ENCODE assay signal across 26 cellular contexts in the genomic region with DNA sequence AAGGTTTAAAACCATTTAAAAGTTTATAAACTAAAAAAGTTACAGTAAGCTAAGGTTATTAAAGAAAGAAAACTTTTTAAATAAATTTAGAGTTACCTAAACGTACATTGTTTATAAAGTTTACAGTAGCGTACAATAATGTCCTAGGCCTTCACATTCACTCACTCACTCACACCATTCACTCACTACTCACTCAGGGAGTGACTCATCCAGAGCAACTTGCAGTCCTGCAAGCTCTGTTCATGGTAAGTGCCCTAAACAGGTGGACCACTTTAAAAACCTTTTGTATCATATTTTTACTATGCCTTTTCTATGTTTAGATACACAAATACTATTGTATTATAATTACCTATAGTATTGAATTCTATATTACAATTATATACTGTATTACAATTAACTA.
DNase-seq lines count a peak whose midpoint lies in the region; ATAC-seq and TF ChIP-seq lines count a peak whose summit lies in the region.
"Had no signal": no experiment of that assay in that cellular context is flagged by ENCODE, and none has a peak within 500 bp of the region (broad histone marks: within the 10 kb centered on the region; RNA-seq: fewer than 3 reads in every experiment).

No MANE protein-coding gene starts in this region.

- H3K4me1 ChIP-seq in GM23248 (ENCODE audit: insufficient read depth), result no peaks in the 10 kb centered on the region
- H3K4me1 ChIP-seq: Caco-2, colonic mucosa, parathyroid adenoma had no signal

- H2AFZ ChIP-seq in GM23248, result no peak overlapping the region
- H2AFZ ChIP-seq: parathyroid adenoma had no signal

- in situ Hi-C loops in GM23248 (cut with MboI), result no loop called here

- no peaks in the 10 kb centered on the region for H3K79me2 ChIP-seq in GM23248 (ENCODE audit: insufficient read depth)
- H3K79me2 ChIP-seq: parathyroid adenoma had no signal

- ATAC-seq in HG02973 (IDR thresholded peaks at IDR 0.05; ENCODE audit: unreplicated experiment) (no peak), HG02678 (IDR thresholded peaks at IDR 0.05; ENCODE audit: unreplicated experiment) (no peak)
- ATAC-seq: lower lobe of right lung, T-helper 17 cell had no signal

- no peaks in the 10 kb centered on the region for H3F3A ChIP-seq in GM23248 (ENCODE audit: insufficient read depth)

- no peak overlapping the region for H3K4me2 ChIP-seq in GM23248 (ENCODE audit: unreplicated experiment)

- DNase-seq in AG04450 (ENCODE audit: low read depth, low spot score) (peak; percentile 6), GM23248 (peak; percentile 19), RWPE1 (ENCODE audit: low spot score) (peak; percentile 17), fibroblast of peridontal ligament (ENCODE audit: extremely low read depth) (peak; percentile 9), GM10248 (ENCODE audit: extremely low spot score) (no peak), pons (ENCODE audit: low spot score) (no peak)
- DNase-seq: activated B cell treated with CpG ODN at 0.5 μM for 24 hours; activated effector memory CD4-positive, alpha-beta T cell treated with Interleukin-2 at 50 U/mL for 16 hours; aorta; Caco-2; colonic mucosa; GF-D8; KBM-7; lower lobe of right lung; NCI-H1417; NCI-H2171; SHP77 treated with DMSO at 0.1 percent for 48 hours; small intestine; stimulated activated CD4-positive, alpha-beta T cell treated with anti-CD3 and anti-CD28 coated beads, Interleukin-4, amount 100 ng/mL, for 4 hours; stimulated activated CD8-positive, alpha-beta memory T cell treated with anti-CD3 and anti-CD28 coated beads, Interleukin-4, amount 100 ng/mL, for 48 hours; T-helper 17 cell had no signal

- TF ChIP-seq CTCF in AG04450 (IDR thresholded peaks at IDR 0.05; ENCODE audit: low read depth, low read length), result no peak
- no peak for TF ChIP-seq CTCF in RWPE1 (conservative IDR thresholded peaks at IDR 0.05; ENCODE audit: low read depth)
- TF ChIP-seq CTCF in GM10248 (IDR thresholded peaks at IDR 0.05; ENCODE audit: control extremely low read depth, extremely low read depth, low read depth, missing control alignments), result no peak

- no peak overlapping the region for H3K27ac ChIP-seq in AG04450 (ENCODE audit: low read depth, low read length)
- H3K27ac ChIP-seq in GM23248, result no peak overlapping the region
- no peak overlapping the region for H3K27ac ChIP-seq in RWPE1
- H3K27ac ChIP-seq: colonic mucosa, HL-60, lower lobe of right lung, parathyroid adenoma, thoracic aorta had no signal

- no peaks in the 10 kb centered on the region for H4K20me1 ChIP-seq in GM23248 (ENCODE audit: insufficient read depth)

- POLR2A ChIA-PET in AG04450 (lab: Yijun Ruan, JAX) (no interaction called here), RWPE1 (lab: Yijun Ruan, JAX; ENCODE audit: low non-redundant PET) (no interaction called here), GM10248 (lab: Yijun Ruan, JAX) (no interaction called here)

- H3K9me3 ChIP-seq in AG04450 (ENCODE audit: control insufficient read depth, insufficient read depth, low read length) (no peaks in the 10 kb centered on the region), GM23248 (ENCODE audit: low read depth) (no peaks in the 10 kb centered on the region)
- H3K9me3 ChIP-seq: Caco-2, colonic mucosa, lower lobe of right lung, thoracic aorta had no signal

- no peak overlapping the region for H3K9ac ChIP-seq in GM23248
- H3K9ac ChIP-seq: parathyroid adenoma had no signal

- no peaks in the 10 kb centered on the region for H3K36me3 ChIP-seq in GM23248 (ENCODE audit: low read depth)
- H3K36me3 ChIP-seq: colonic mucosa, lower lobe of right lung, thoracic aorta had no signal

- CTCF ChIA-PET in AG04450 (lab: Charles Lee) (no interaction called here), RWPE1 (lab: Yijun Ruan, JAX) (no interaction called here), GM10248 (lab: Yijun Ruan, JAX) (no interaction called here)

- 88 to 93% methylated on average over 2 of the region's 2 CpGs for WGBS in GM23248 (ENCODE audit: low coverage in 1 of 2, low lambda C conversion rate in 2 of 2, missing lambda C conversion rate in 2 of 2), 2 experiments

- H3K4me3 ChIP-seq in AG04450 (ENCODE audit: low read depth, low read length) (no peak overlapping the region), GM23248 (no peak overlapping the region)
- H3K4me3 ChIP-seq: colonic mucosa, lower lobe of right lung, thoracic aorta had no signal

- H3K9me2 ChIP-seq in GM23248 (ENCODE audit: insufficient read depth), result 0 out of 2 replicates have a peak, but pooled peaks cover 5% of the 10 kb centered on the region

- no peaks in the 10 kb centered on the region for H3K27me3 ChIP-seq in AG04450 (ENCODE audit: control insufficient read depth, insufficient read depth, low read length)
- no peaks in the 10 kb centered on the region for H3K27me3 ChIP-seq in GM23248 (replicated peaks; ENCODE audit: insufficient read depth)
- H3K27me3 ChIP-seq: colonic mucosa had no signal

Comparison
In these comparisons a context has a peak if more than half of its experiments do, and no peak if none do; other contexts are left out.
1. DNase-seq: peak in AG04450 (single experiment), GM23248 (single experiment), RWPE1 (single experiment) and fibroblast of peridontal ligament (single experiment); none in GM10248 (single experiment) and pons (single experiment).